22 cellular contexts compared by ENCODE assay signal in genomic region chr2:147017976-147018645, GRCh38.
"Had no signal": no experiment of that assay in that cellular context is flagged by ENCODE, and none has a peak within 500 bp of the region (broad histone marks: within the 10 kb centered on the region; RNA-seq: fewer than 3 reads in every experiment).

No MANE protein-coding gene starts in this region.

- H3K27ac Mint-ChIP-seq: activated CD8-positive, alpha-beta T cell treated with anti-CD3 and anti-CD28 coated beads for 36 hours; activated naive CD4-positive, alpha-beta T cell treated with anti-CD3 and anti-CD28 coated beads, Interleukin-2, amount 10 ng/mL, durations not matched to agents 7 days and 5 days; activated naive CD8-positive, alpha-beta T cell treated with anti-CD3 and anti-CD28 coated beads for 36 hours; activated T-cell treated with anti-CD3 and anti-CD28 coated beads, Interleukin-2, amount 50 U/mL, for 72 hours; activated T-helper 2 cell treated with anti-CD3 and anti-CD28 coated beads, Interferon-gamma antibody, Interleukin-2, Interleukin-4, amounts not matched to agents 10 μg/mL and 5 μg/mL and 100 μg/mL, durations not matched to agents 14 hours and 24 hours and 36 hours; T-helper 1 cell treated with Interleukin-12 subunit alpha and Interleukin-12 subunit beta and Interleukin-4 antibody, amounts not matched to agents 30 μg/mL and 1 μg/mL, for 36 hours had no signal

- H3K4me3 Mint-ChIP-seq: activated CD8-positive, alpha-beta T cell treated with anti-CD3 and anti-CD28 coated beads for 36 hours; activated naive CD4-positive, alpha-beta T cell treated with anti-CD3 and anti-CD28 coated beads, Interleukin-2, amount 10 ng/mL, durations not matched to agents 7 days and 5 days; activated naive CD8-positive, alpha-beta T cell treated with anti-CD3 and anti-CD28 coated beads for 36 hours; activated T-cell treated with anti-CD3 and anti-CD28 coated beads, Interleukin-2, amount 50 U/mL, for 72 hours; T-helper 1 cell treated with Interleukin-12 subunit alpha and Interleukin-12 subunit beta and Interleukin-4 antibody, amounts not matched to agents 30 μg/mL and 1 μg/mL, for 36 hours had no signal

- H3K27me3 Mint-ChIP-seq: activated CD8-positive, alpha-beta T cell treated with anti-CD3 and anti-CD28 coated beads for 36 hours; activated naive CD8-positive, alpha-beta T cell treated with anti-CD3 and anti-CD28 coated beads for 36 hours had no signal

- H3K4me3 ChIP-seq: SJSA1 had no signal

- H3K9me3 ChIP-seq: SJSA1 had no signal

- H3K27me3 ChIP-seq: SJSA1 had no signal

- H3K4me1 ChIP-seq: SJSA1 had no signal

- H3K4me1 Mint-ChIP-seq: activated naive CD4-positive, alpha-beta T cell treated with anti-CD3 and anti-CD28 coated beads, Interleukin-2, amount 10 ng/mL, durations not matched to agents 7 days and 5 days; activated naive CD8-positive, alpha-beta T cell treated with anti-CD3 and anti-CD28 coated beads for 36 hours had no signal

- H3K36me3 Mint-ChIP-seq: activated naive CD4-positive, alpha-beta T cell treated with anti-CD3 and anti-CD28 coated beads, Interleukin-2, amount 10 ng/mL, durations not matched to agents 7 days and 5 days; activated naive CD8-positive, alpha-beta T cell treated with anti-CD3 and anti-CD28 coated beads for 36 hours had no signal

- H3K36me3 ChIP-seq: SJSA1 had no signal

- DNase-seq: activated CD4-positive, alpha-beta T cell treated with anti-CD3 and anti-CD28 coated beads for 4 hours; activated CD8-positive, alpha-beta memory T cell treated with anti-CD3 and anti-CD28 coated beads, Interleukin-2, amount 50 U/mL, for 4 hours; activated CD8-positive, alpha-beta T cell treated with anti-CD3 and anti-CD28 coated beads for 36 hours; activated gamma-delta T cell treated with Interleukin-2 at 50 U/mL for 16 hours; activated naive CD4-positive, alpha-beta T cell treated with anti-CD3 and anti-CD28 coated beads, Interleukin-2, amount 10 ng/mL, durations not matched to agents 7 days and 5 days; activated naive CD8-positive, alpha-beta T cell treated with anti-CD3 and anti-CD28 coated beads for 36 hours; activated T-cell treated with anti-CD3 and anti-CD28 coated beads, Interleukin-2, amount 50 U/mL, for 72 hours; anterior cingulate cortex; Kasumi-1; KBM-7; NCI-H1048; NCI-H1417; NCI-H1930; NCI-H446; NCI-H524; PC-3; SHP77 had no signal

- H3K27ac ChIP-seq: SJSA1 had no signal

- ATAC-seq: activated CD4-positive, CD25-positive, alpha-beta regulatory T cell treated with anti-CD3 and anti-CD28 coated beads, Interleukin-2, amount 50 U/mL, for 24 hours; activated CD8-positive, alpha-beta T cell treated with anti-CD3 and anti-CD28 coated beads for 36 hours; activated T-cell treated with anti-CD3 and anti-CD28 coated beads, Interleukin-2, amount 50 U/mL, for 72 hours; PC-3; SK-N-SH treated with all-trans-retinoic acid at 6 μM for 48 hours had no signal
